Comparison of ENCODE assay signal across 8 cellular contexts in genomic region chr1:210143465-210144062, GRCh38.
DNase-seq lines count a peak whose midpoint lies in the region; ATAC-seq, FAIRE-seq and TF ChIP-seq lines count a peak whose summit lies in the region.

No MANE protein-coding gene starts in this region.

- H3K27me3 ChIP-seq in KMS-11 (ENCODE audit: insufficient read depth, low read depth) (no peaks in the 10 kb centered on the region), SJCRH30 (no peaks in the 10 kb centered on the region), GM12878 (replicated peaks in 1 of 2; ENCODE audit: control insufficient read depth in 2 of 2, insufficient read depth in 2 of 2, low read length in 1 of 2) (no peaks in the 10 kb centered on the region)

- H3K4me1 Mint-ChIP-seq in natural killer cell: no peaks in the 10 kb centered on the region

- H2AFZ ChIP-seq in KMS-11 (ENCODE audit: low read depth) (no peak overlapping the region), GM12878 (ENCODE audit: control insufficient read depth, low read depth, low read length) (no peak overlapping the region)

- H3K9me3 Mint-ChIP-seq in natural killer cell: no peaks in the 10 kb centered on the region

- H3K27me3 Mint-ChIP-seq in natural killer cell (ENCODE audit: low read depth in 2 of 2): peaks cover 0 to 21% of the 10 kb centered on the region in 2 donors

- H3K4me3 Mint-ChIP-seq in natural killer cell: no peak overlapping the region

- H3K4me3 ChIP-seq in KMS-11 (IDR thresholded peaks at IDR 0.05; ENCODE audit: insufficient read depth, low read depth, low read length) (no peak overlapping the region), SJCRH30 (no peak overlapping the region), GM12878 (no peak overlapping the region)

- RAD21 ChIA-PET in GM12878 (lab: Charles Lee; ENCODE audit: unreplicated experiment): interaction anchor here (1.0 to 2.2 kb wide), 7 partner anchors 159 to 992 kb away, joined by 3 to 11 read pairs (median 4); no protein-coding TSS in a partner anchor

- ATAC-seq in GM12878 (peak; percentile 61), natural killer cell (no peak)

- TF ChIP-seq CTCF in KMS-11 (conservative IDR thresholded peaks at IDR 0.05; ENCODE audit: low read depth, low read length) (peak; percentile 95), GM12878 (IDR thresholded peaks at IDR 0.05 in 2 of 3, conservative IDR thresholded peaks at IDR 0.05 in 1 of 3; ENCODE audit: control insufficient read depth in 2 of 3, extremely low read depth in 1 of 3, insufficient read depth in 1 of 3, low read depth in 3 of 3, low read length in 3 of 3) (peak; percentile 31 to 71 (median 46); a peak in 5 of 6 replicates), natural killer cell (IDR thresholded peaks at IDR 0.05) (no peak)

- H3K27ac ChIP-seq in KMS-11: no peak overlapping the region
- H3K27ac ChIP-seq in SJCRH30: no peak overlapping the region
- H3K27ac ChIP-seq in GM12878 (ENCODE audit: control insufficient read depth, insufficient read depth): no peak overlapping the region

- under 1% methylated on average over 4 of the region's 4 CpGs for WGBS in GM12878 (ENCODE audit: insufficient coverage, insufficient replicate concordance, low lambda C conversion rate, missing lambda C conversion rate)

- FAIRE-seq in GM12878 (lab: Jason Lieb, UNC): peak; percentile 47

- TF ChIP-seq RAD21 in GM12878 (IDR thresholded peaks at IDR 0.05; ENCODE audit: insufficient read depth, low read depth, low read length): peak; percentile 71

- H3K9me3 ChIP-seq in SJCRH30 (replicated peaks) (no peaks in the 10 kb centered on the region), GM12878 (replicated peaks; ENCODE audit: control insufficient read depth, insufficient read depth, low read length) (no peaks in the 10 kb centered on the region)

- H3K36me3 Mint-ChIP-seq in natural killer cell: no peaks in the 10 kb centered on the region

- DNase-seq in ELR (ENCODE audit: low read depth): peak; percentile 84
- peak; percentile 71 to 77 for DNase-seq in SJCRH30
- DNase-seq in GM12878 (ENCODE audit: low read depth, low spot score): no peak
- DNase-seq in iPS-NIHi7 (ENCODE audit: extremely low spot score): peak; percentile 27
- peak; percentile 72 for DNase-seq in stimulated activated CD4-positive, alpha-beta T cell treated with anti-CD3 and anti-CD28 coated beads, Interleukin-15, amount 100 ng/mL, for 24 hours
- DNase-seq in natural killer cell: no peak
- no peak for DNase-seq in HuH-7.5 (ENCODE audit: low spot score)

- no peaks in the 10 kb centered on the region for H3K36me3 ChIP-seq in KMS-11 (ENCODE audit: insufficient read depth)
- H3K36me3 ChIP-seq in SJCRH30: no peaks in the 10 kb centered on the region
- H3K36me3 ChIP-seq in GM12878 (ENCODE audit: control insufficient read depth in 2 of 2, insufficient read depth in 2 of 2, low read length in 1 of 2): no peaks in the 10 kb centered on the region

- H3K9ac ChIP-seq in KMS-11 (no peak overlapping the region), GM12878 (ENCODE audit: control insufficient read depth, insufficient read depth, low read length) (no peak overlapping the region)

- SMC1A ChIA-PET in GM12878 (lab: Charles Lee; ENCODE audit: uncharacterized antibody, unreplicated experiment): interaction anchor here (0.8 to 2.8 kb wide), 15 partner anchors 10 to 992 kb away, joined by 3 to 22 read pairs (median 4); no protein-coding TSS in a partner anchor

- in situ Hi-C loops in GM12878 (cut with MboI): loop anchor here (5.0 kb wide), 1 partner anchor 169 kb away; no protein-coding TSS in a partner anchor

- CTCF ChIA-PET in GM12878 (lab: Yijun Ruan, JAX): interaction anchor here (0.7 to 3.1 kb wide), 18 partner anchors 10 to 673 kb away, joined by 3 to 36 read pairs (median 4); no protein-coding TSS in a partner anchor

- H3K4me2 ChIP-seq in KMS-11 (no peak overlapping the region), GM12878 (ENCODE audit: control insufficient read depth, insufficient read depth) (no peak overlapping the region)

- intact Hi-C loops in GM12878 (cut with micrococcal nuclease; ENCODE audit: unreplicated experiment) (loop anchor here (1.0 kb wide), 2 partner anchors 168 to 257 kb away; no protein-coding TSS in a partner anchor), natural killer cell (cut with micrococcal nuclease) (no loop called here)

- POLR2A ChIA-PET in GM12878 (lab: Charles Lee): no interaction called here

- no peak for TF ChIP-seq POLR2A in GM12878 (IDR thresholded peaks at IDR 0.05; ENCODE audit: low read depth, low read length)

- H3K27ac Mint-ChIP-seq in natural killer cell: no peak overlapping the region

- BruUV-seq in GM12878 (replicated peaks; lab: Mats Ljungman, UMichigan): no TSS peak

- TF ChIP-seq EP300 in GM12878 (IDR thresholded peaks at IDR 0.05; ENCODE audit: borderline replicate concordance in 1 of 2, control insufficient read depth in 1 of 2, low read depth in 2 of 2, low read length in 2 of 2): no peak

- H3K79me2 ChIP-seq in KMS-11 (ENCODE audit: insufficient read depth, low read depth) (no peaks in the 10 kb centered on the region), GM12878 (ENCODE audit: control insufficient read depth, insufficient read depth, low read length) (no peaks in the 10 kb centered on the region)

- H3K4me1 ChIP-seq in KMS-11 (ENCODE audit: low read depth, poor library complexity, severe bottlenecking) (no peaks in the 10 kb centered on the region), SJCRH30 (no peaks in the 10 kb centered on the region), GM12878 (ENCODE audit: control insufficient read depth, insufficient read depth, low read length) (no peaks in the 10 kb centered on the region)

- H4K20me1 ChIP-seq in KMS-11 (ENCODE audit: insufficient read depth): no peaks in the 10 kb centered on the region
- no peaks in the 10 kb centered on the region for H4K20me1 ChIP-seq in GM12878 (ENCODE audit: control insufficient read depth, insufficient read depth)

TF ChIP-seq in GM12878, 131 proteins besides CTCF, POLR2A, EP300 and RAD21:
- TF ChIP-seq PAX8 (IDR thresholded peaks at IDR 0.05): no peak
- TF ChIP-seq RUNX3 (IDR thresholded peaks at IDR 0.05; ENCODE audit: low read length): peak; percentile 43; the same call in 1 of the 2 replicates
- TF ChIP-seq NRF1 (conservative IDR thresholded peaks at IDR 0.05; ENCODE audit: low read depth, low read length): no peak
- TF ChIP-seq SMC3 (IDR thresholded peaks at IDR 0.05; ENCODE audit: borderline replicate concordance, low read length): peak; percentile 76; the same call in 1 of the 2 replicates
- no peak for TF ChIP-seq CBFB (IDR thresholded peaks at IDR 0.05; ENCODE audit: low read depth)

Comparison
In these comparisons a context has a peak if more than half of its experiments do, and no peak if none do; other contexts are left out.
1. DNase-seq: peak in ELR (single experiment), SJCRH30 (2 of 2), iPS-NIHi7 (single experiment) and stimulated activated CD4-positive, alpha-beta T cell treated with anti-CD3 and anti-CD28 coated beads, Interleukin-15, amount 100 ng/mL, for 24 hours (single experiment); none in GM12878 (single experiment), natural killer cell (single experiment) and HuH-7.5 (single experiment).